11 cellular contexts compared by ENCODE assay signal in genomic region chr15:49131403-49131802, GRCh38. TPM values are rescaled to one million over a fixed set of nuclear protein-coding genes. Genes with fewer than 3 reads are reported as not detected.
A peak's percentile ranks its signal among the peaks of the same experiment; 100 is the strongest.
DNase-seq lines count a peak whose midpoint lies in the region; ATAC-seq and TF ChIP-seq lines count a peak whose summit lies in the region.
"Had no signal": no experiment of that assay in that cellular context is flagged by ENCODE, and none has a peak within 500 bp of the region (broad histone marks: within the 10 kb centered on the region; RNA-seq: fewer than 3 reads in every experiment).

No MANE protein-coding gene starts in this region.

- H3K36me3 Mint-ChIP-seq in glutamatergic neuron (ENCODE audit: unreplicated experiment), result no peaks in the 10 kb centered on the region

- no peaks in the 10 kb centered on the region for H3K27me3 Mint-ChIP-seq in glutamatergic neuron (ENCODE audit: unreplicated experiment)

- no peaks in the 10 kb centered on the region for H3K9me3 Mint-ChIP-seq in glutamatergic neuron (ENCODE audit: unreplicated experiment)

- peak overlapping the region; percentile 43 for H3K27ac Mint-ChIP-seq in glutamatergic neuron (ENCODE audit: unreplicated experiment)

- ATAC-seq in Right ventricle myocardium superior (ENCODE audit: poor library complexity), result peak; percentile 57
- ATAC-seq in left cardiac atrium, result no peak
- no peak for ATAC-seq in HG02852 (IDR thresholded peaks at IDR 0.05; ENCODE audit: unreplicated experiment)

- no peaks in the 10 kb centered on the region for H3K4me1 Mint-ChIP-seq in glutamatergic neuron (ENCODE audit: low read depth, unreplicated experiment)

- H3K4me3 Mint-ChIP-seq in glutamatergic neuron (ENCODE audit: unreplicated experiment), result no peak overlapping the region

- TF ChIP-seq CTCF in glutamatergic neuron (IDR thresholded peaks at IDR 0.05; ENCODE audit: partially characterized antibody, unreplicated experiment), result no peak

- DNase-seq in NCI-H82 (lab: John Stamatoyannopoulos, UW), result peak; percentile 44
- DNase-seq in NCI-H82 treated with DMSO at 0.1 percent for 48 hours (lab: John Stamatoyannopoulos, UW; ENCODE audit: unreplicated experiment), result no peak
- DNase-seq in Right ventricle myocardium superior, result no peak
- no peak for DNase-seq in left cardiac atrium
- peak; percentile 20 for DNase-seq in NCI-H2171 (lab: John Stamatoyannopoulos, UW)
- DNase-seq in glutamatergic neuron, result no peak
- DNase-seq in NCI-H1694 treated with DMSO at 0.1 percent for 48 hours (lab: John Stamatoyannopoulos, UW), result no peak
- DNase-seq: 8988T, AML-193, DMS53 had no signal

- intact Hi-C loops in Right ventricle myocardium superior (cut with DNase I) (no loop called here), left cardiac atrium (cut with DNase I) (no loop called here)

RNA-seq across cellular contexts. Expression of gene COPS2, which starts 24.0 kb away (rescaled TPM):
- total RNA-seq in Right ventricle myocardium superior, result 82.4 TPM
- 10 to 100 TPM; 60.3 to 70.9 TPM for total RNA-seq in left cardiac atrium
- 71.8 TPM for total RNA-seq in glutamatergic neuron (ENCODE audit: unreplicated experiment)

RNA-seq across cellular contexts. Expression of gene GALK2, which starts 38.6 kb away (rescaled TPM):
- total RNA-seq in Right ventricle myocardium superior, result 31.5 TPM
- total RNA-seq in left cardiac atrium, result 10 to 100 TPM; 30.1 to 32.1 TPM
- total RNA-seq in glutamatergic neuron (ENCODE audit: unreplicated experiment), result 19.9 TPM

Comparison
In these comparisons a context has a peak if more than half of its experiments do, and no peak if none do; other contexts are left out.
1. DNase-seq: peak in NCI-H82 (single experiment) and NCI-H2171 (single experiment); none in NCI-H82 treated with DMSO at 0.1 percent for 48 hours (single experiment), Right ventricle myocardium superior (single experiment), left cardiac atrium (single experiment), glutamatergic neuron (single experiment) and NCI-H1694 treated with DMSO at 0.1 percent for 48 hours (single experiment).